In genomic region chr15:49436786-49437185, GRCh38 we compare ENCODE assay signal across 25 cellular contexts. TPM values are rescaled to one million over a fixed set of nuclear protein-coding genes. Genes with fewer than 3 reads are reported as not detected.
DNase-seq lines count a peak whose midpoint lies in the region; ATAC-seq and TF ChIP-seq lines count a peak whose summit lies in the region.
"Had no signal": no experiment of that assay in that cellular context is flagged by ENCODE, and none has a peak within 500 bp of the region (broad histone marks: within the 10 kb centered on the region; RNA-seq: fewer than 3 reads in every experiment).

No MANE protein-coding gene starts in this region.

- H3K27ac Mint-ChIP-seq in HFFc6 (peak overlapping the region; percentile 73), nephron (peak overlapping the region; percentile 42 to 75 (median 49))
- H3K27ac Mint-ChIP-seq: B cell, GM23338 had no signal

- DNase-seq in HFFc6 = no peak
- no peak for DNase-seq in esophagus muscularis mucosa (ENCODE audit: extremely low spot score)
- DNase-seq in left ventricle myocardium superior = no peak
- DNase-seq in HuH-7 (ENCODE audit: low spot score) = no peak
- DNase-seq in NCI-H146 (lab: John Stamatoyannopoulos, UW) = no peak
- DNase-seq: COR-L47, DMS79 treated with DMSO at 0.1 percent for 48 hours, KG1, NCI-H1105, NCI-H2029 treated with DMSO at 0.1 percent for 48 hours, NCI-H2171, NCI-H345, NCI-H524, NCI-H774, Peyer's patch had no signal

- H3K27me3 ChIP-seq in esophagus muscularis mucosa (no peaks in the 10 kb centered on the region), stomach smooth muscle (ENCODE audit: control insufficient read depth in 1 of 2, insufficient read depth in 2 of 2, low read length in 2 of 2) (no peaks in the 10 kb centered on the region)
- H3K27me3 ChIP-seq: Peyer's patch, SJSA1 had no signal

- ATAC-seq in left ventricle myocardium superior (no peak), GM21390 (IDR thresholded peaks at IDR 0.05; ENCODE audit: unreplicated experiment) (no peak)
- ATAC-seq: GM23338, HepG2 had no signal

- H3K9me3 ChIP-seq in esophagus muscularis mucosa = no peaks in the 10 kb centered on the region
- H3K9me3 ChIP-seq in stomach smooth muscle (ENCODE audit: control insufficient read depth in 2 of 2, low read length in 2 of 2) = no peaks in the 10 kb centered on the region
- H3K9me3 ChIP-seq: HAP-1, Peyer's patch, SJSA1 had no signal

- peak overlapping the region in 1 of 2 donors; percentile 31 for H3K9ac ChIP-seq in stomach smooth muscle (ENCODE audit: low read length in 2 of 2)

- H3K9me3 Mint-ChIP-seq in HFFc6 (no peaks in the 10 kb centered on the region), nephron (no peaks in the 10 kb centered on the region)
- H3K9me3 Mint-ChIP-seq: GM23338 had no signal

- H3K36me3 Mint-ChIP-seq in HFFc6 (ENCODE audit: low read depth) (peaks cover 18% of the 10 kb centered on the region; the same call in 1 of the 2 replicates), nephron (ENCODE audit: low read depth) (no peaks in the 10 kb centered on the region)

- TF ChIP-seq EP300 in esophagus muscularis mucosa (IDR thresholded peaks at IDR 0.05) = no peak

- TF ChIP-seq CTCF in HFFc6 (IDR thresholded peaks at IDR 0.05) (no peak), esophagus muscularis mucosa (IDR thresholded peaks at IDR 0.05) (no peak), nephron (IDR thresholded peaks at IDR 0.05; ENCODE audit: unreplicated experiment in 3 of 3) (no peak)

- H3K4me3 ChIP-seq in esophagus muscularis mucosa (peak overlapping the region in 2 of 4 donors; percentile 3 to 17), stomach smooth muscle (ENCODE audit: low read length in 2 of 2) (no peak overlapping the region)
- H3K4me3 ChIP-seq: GM23338, HAP-1, Peyer's patch, SJSA1 had no signal

- 35% methylated on average over 2 of the region's 2 CpGs for WGBS in esophagus muscularis mucosa

- H3K4me3 Mint-ChIP-seq in HFFc6 (peak overlapping the region; percentile 28; the same call in 1 of the 2 replicates), nephron (peak overlapping the region in 1 of 3 experiments; percentile 31)
- H3K4me3 Mint-ChIP-seq: B cell, GM23338 had no signal

- H3K27ac ChIP-seq in esophagus muscularis mucosa (replicated peaks in 1 of 4) (peak overlapping the region; percentile 56 to 68 (median 64)), stomach smooth muscle (ENCODE audit: low read length) (peak overlapping the region; percentile 25)
- H3K27ac ChIP-seq: HL-60, Peyer's patch, SJSA1 had no signal

- peaks cover 85% of the 10 kb centered on the region for H3K4me1 Mint-ChIP-seq in HFFc6 (ENCODE audit: low read depth)
- peaks cover 69% of the 10 kb centered on the region for H3K4me1 Mint-ChIP-seq in nephron

- no peaks in the 10 kb centered on the region for H3K27me3 Mint-ChIP-seq in HFFc6 (ENCODE audit: insufficient read depth)
- H3K27me3 Mint-ChIP-seq in nephron (ENCODE audit: low read depth) = no peaks in the 10 kb centered on the region
- H3K27me3 Mint-ChIP-seq: B cell had no signal

- intact Hi-C loops in esophagus muscularis mucosa (cut with DNase I) (loop anchor here (5.0 kb wide), 1 partner anchor 186 kb away; the partner anchor contains the start of genes DTWD1 and FAM227B), left ventricle myocardium superior (cut with micrococcal nuclease) (no loop called here)

- no peaks in the 10 kb centered on the region for H3K36me3 ChIP-seq in esophagus muscularis mucosa
- no peaks in the 10 kb centered on the region for H3K36me3 ChIP-seq in stomach smooth muscle (ENCODE audit: control insufficient read depth in 2 of 2, insufficient read depth in 2 of 2, low read length in 2 of 2)
- H3K36me3 ChIP-seq: HAP-1, Peyer's patch, SJSA1 had no signal

- H3K4me1 ChIP-seq in esophagus muscularis mucosa = peaks cover 29 to 96% (median 88%) of the 10 kb centered on the region in 4 donors
- peaks cover 19% of the 10 kb centered on the region for H3K4me1 ChIP-seq in stomach smooth muscle (ENCODE audit: control insufficient read depth, insufficient read depth, low read length)
- H3K4me1 ChIP-seq: Peyer's patch had no signal

- TF ChIP-seq POLR2A in esophagus muscularis mucosa (IDR thresholded peaks at IDR 0.05; ENCODE audit: low read depth) = no peak

RNA-seq across cellular contexts. Expression of gene FGF7, which starts 13.7 kb away (rescaled TPM):
- 10 to 100 TPM; 12.1 to 59.8 (median 52.2) TPM for total RNA-seq in HFFc6 (2021; fragmentation: NEBNext Ultra II Directional; extraction: Animal tissue kit (Norgen Biotek cat#: 25700))
- 100 to 1,000 TPM in 1 of 4 donors, 10 to 100 TPM in 3; 53.5 to 106 (median 64.0) TPM for total RNA-seq in esophagus muscularis mucosa
- 34.6 TPM for total RNA-seq in left ventricle myocardium superior
- total RNA-seq: HepG2, HT-29 had no signal
